ENCODE assay signal across 1 cellular context in the genomic region with DNA sequence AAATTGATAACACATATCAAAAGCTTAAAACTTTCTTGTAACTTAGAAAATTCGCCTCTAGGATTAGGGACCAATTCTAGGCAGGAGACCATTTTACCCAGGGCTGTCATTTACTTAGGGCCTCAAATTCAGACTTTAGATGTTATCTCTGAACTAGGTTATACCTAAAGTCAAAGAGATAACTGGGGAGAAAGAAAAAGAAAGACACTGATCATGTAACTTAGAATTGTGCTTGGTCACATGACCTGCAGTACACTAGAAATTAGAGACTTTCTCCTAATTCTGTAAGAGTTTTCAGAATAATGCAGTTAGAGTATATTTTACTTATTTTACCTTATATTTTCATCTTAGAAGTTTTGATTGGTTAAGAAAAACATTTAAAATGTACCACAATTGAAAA.
TF ChIP-seq lines count a peak whose summit lies in the region.

No MANE protein-coding gene starts in this region.

TF ChIP-seq in GM12878, 131 proteins besides CTCF, POLR2A, EP300 and RAD21 (continued from another document):
- no peak for TF ChIP-seq EGR1 (IDR thresholded peaks at IDR 0.05; ENCODE audit: borderline replicate concordance in 1 of 2, low read depth in 2 of 2, low read length in 2 of 2)
- TF ChIP-seq, protein P1, sequence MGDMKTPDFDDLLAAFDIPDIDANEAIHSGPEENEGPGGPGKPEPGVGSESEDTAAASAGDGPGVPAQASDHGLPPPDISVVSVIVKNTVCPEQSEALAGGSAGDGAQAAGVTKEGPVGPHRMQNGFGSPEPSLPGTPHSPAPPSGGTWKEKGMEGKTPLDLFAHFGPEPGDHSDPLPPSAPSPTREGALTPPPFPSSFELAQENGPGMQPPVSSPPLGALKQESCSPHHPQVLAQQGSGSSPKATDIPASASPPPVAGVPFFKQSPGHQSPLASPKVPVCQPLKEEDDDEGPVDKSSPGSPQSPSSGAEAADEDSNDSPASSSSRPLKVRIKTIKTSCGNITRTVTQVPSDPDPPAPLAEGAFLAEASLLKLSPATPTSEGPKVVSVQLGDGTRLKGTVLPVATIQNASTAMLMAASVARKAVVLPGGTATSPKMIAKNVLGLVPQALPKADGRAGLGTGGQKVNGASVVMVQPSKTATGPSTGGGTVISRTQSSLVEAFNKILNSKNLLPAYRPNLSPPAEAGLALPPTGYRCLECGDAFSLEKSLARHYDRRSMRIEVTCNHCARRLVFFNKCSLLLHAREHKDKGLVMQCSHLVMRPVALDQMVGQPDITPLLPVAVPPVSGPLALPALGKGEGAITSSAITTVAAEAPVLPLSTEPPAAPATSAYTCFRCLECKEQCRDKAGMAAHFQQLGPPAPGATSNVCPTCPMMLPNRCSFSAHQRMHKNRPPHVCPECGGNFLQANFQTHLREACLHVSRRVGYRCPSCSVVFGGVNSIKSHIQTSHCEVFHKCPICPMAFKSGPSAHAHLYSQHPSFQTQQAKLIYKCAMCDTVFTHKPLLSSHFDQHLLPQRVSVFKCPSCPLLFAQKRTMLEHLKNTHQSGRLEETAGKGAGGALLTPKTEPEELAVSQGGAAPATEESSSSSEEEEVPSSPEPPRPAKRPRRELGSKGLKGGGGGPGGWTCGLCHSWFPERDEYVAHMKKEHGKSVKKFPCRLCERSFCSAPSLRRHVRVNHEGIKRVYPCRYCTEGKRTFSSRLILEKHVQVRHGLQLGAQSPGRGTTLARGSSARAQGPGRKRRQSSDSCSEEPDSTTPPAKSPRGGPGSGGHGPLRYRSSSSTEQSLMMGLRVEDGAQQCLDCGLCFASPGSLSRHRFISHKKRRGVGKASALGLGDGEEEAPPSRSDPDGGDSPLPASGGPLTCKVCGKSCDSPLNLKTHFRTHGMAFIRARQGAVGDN (IDR thresholded peaks at IDR 0.05), result 0 out of 2 replicates have a peak, but pooled peaks have one; percentile 15
